ENCODE assay signal across 8 cellular contexts in the genomic region with DNA sequence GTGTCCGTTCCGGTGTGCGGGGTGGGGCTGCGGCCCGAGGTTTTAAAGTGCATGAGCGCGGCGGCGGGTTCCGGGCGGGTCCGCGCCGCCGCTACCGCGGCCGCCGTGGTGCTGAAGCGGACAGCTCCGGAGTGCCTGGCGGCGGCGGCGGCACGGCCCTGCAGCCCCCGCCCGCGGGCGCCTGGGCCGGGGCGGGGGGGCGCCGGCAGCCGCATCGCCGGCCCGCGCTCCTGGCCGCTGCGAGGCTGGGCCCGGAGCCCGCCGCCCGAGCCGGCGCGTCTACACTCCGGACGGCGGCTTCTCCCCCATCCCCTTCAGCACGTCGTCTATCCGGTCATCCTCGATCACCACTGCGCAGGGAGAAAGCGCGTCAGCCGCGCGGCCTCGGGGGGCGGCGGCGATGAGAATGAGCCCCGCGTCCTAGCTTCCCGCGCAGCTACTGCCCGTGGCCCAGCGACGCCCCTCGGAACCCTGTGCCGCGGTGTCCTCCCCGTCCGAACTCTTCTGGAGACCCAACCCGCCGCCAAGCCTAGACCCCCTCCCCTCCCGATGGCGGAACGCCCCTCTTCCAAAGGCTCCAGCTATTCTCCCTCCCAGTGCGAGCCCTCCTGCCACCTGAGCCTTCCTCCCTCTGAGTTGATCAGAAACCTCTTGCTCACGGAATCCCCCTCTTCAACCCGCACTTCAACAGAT. TPM values are rescaled to one million over a fixed set of nuclear protein-coding genes. Genes with fewer than 3 reads are reported as not detected.
DNase-seq lines count a peak whose midpoint lies in the region; ATAC-seq, FAIRE-seq and TF ChIP-seq lines count a peak whose summit lies in the region.

No MANE protein-coding gene starts in this region.

- peak; percentile 65 for DNase-seq in GM12891 (ENCODE audit: insufficient read length, low spot score)
- DNase-seq in RPMI8226, result peak; percentile 61
- peak; percentile 77 for DNase-seq in iPS-NIHi7 (ENCODE audit: extremely low spot score)
- DNase-seq in stimulated activated effector memory CD8-positive, alpha-beta T cell treated with anti-CD3 and anti-CD28 coated beads, Interleukin-12 subunit alpha, Interleukin-12 subunit beta, amount 100 ng/mL, for 72 hours (ENCODE audit: low spot score in 2 of 2), result peak; percentile 30 to 70

- ATAC-seq in stimulated activated effector memory CD8-positive, alpha-beta T cell treated with anti-CD3 and anti-CD28 coated beads, Interleukin-12 subunit alpha, Interleukin-12 subunit beta, amount 100 ng/mL, for 72 hours, result peak; percentile 49
- ATAC-seq in HG02798 (IDR thresholded peaks at IDR 0.05; ENCODE audit: poor library complexity, unreplicated experiment) (no peak), GM19023 (IDR thresholded peaks at IDR 0.05; ENCODE audit: unreplicated experiment) (no peak)

- TF ChIP-seq CTCF in 22Rv1 (IDR thresholded peaks at IDR 0.05), result no peak
- no peak for TF ChIP-seq CTCF in brain (conservative IDR thresholded peaks at IDR 0.05)

- peaks cover 0 to 14% (median 0%) of the 10 kb centered on the region in 5 experiments for H3K9me3 Mint-ChIP-seq in brain
- no peaks in the 10 kb centered on the region for H3K9me3 Mint-ChIP-seq in stimulated activated effector memory CD8-positive, alpha-beta T cell treated with anti-CD3 and anti-CD28 coated beads, Interleukin-12 subunit alpha, Interleukin-12 subunit beta, amount 100 ng/mL, for 72 hours

- peaks cover 65% of the 10 kb centered on the region for H3K27me3 Mint-ChIP-seq in brain

- peaks cover 23% of the 10 kb centered on the region for H3K4me1 Mint-ChIP-seq in brain
- peaks cover 36% of the 10 kb centered on the region for H3K4me1 Mint-ChIP-seq in stimulated activated effector memory CD8-positive, alpha-beta T cell treated with anti-CD3 and anti-CD28 coated beads, Interleukin-12 subunit alpha, Interleukin-12 subunit beta, amount 100 ng/mL, for 72 hours

- H3K27ac ChIP-seq in 22Rv1, result peak overlapping the region; percentile 85

- peak overlapping the region; percentile 61 to 90 (median 77) for H3K27ac Mint-ChIP-seq in brain
- H3K27ac Mint-ChIP-seq in stimulated activated effector memory CD8-positive, alpha-beta T cell treated with anti-CD3 and anti-CD28 coated beads, Interleukin-12 subunit alpha, Interleukin-12 subunit beta, amount 100 ng/mL, for 72 hours, result peak overlapping the region; percentile 84

- H3K36me3 Mint-ChIP-seq in brain, result no peaks in the 10 kb centered on the region
- peaks cover 16% of the 10 kb centered on the region for H3K36me3 Mint-ChIP-seq in stimulated activated effector memory CD8-positive, alpha-beta T cell treated with anti-CD3 and anti-CD28 coated beads, Interleukin-12 subunit alpha, Interleukin-12 subunit beta, amount 100 ng/mL, for 72 hours

- peak overlapping the region; percentile 88 to 94 (median 92) for H3K4me3 Mint-ChIP-seq in brain
- H3K4me3 Mint-ChIP-seq in stimulated activated effector memory CD8-positive, alpha-beta T cell treated with anti-CD3 and anti-CD28 coated beads, Interleukin-12 subunit alpha, Interleukin-12 subunit beta, amount 100 ng/mL, for 72 hours, result peak overlapping the region; percentile 85

- no peak for FAIRE-seq in GM12891 (lab: Jason Lieb, UNC)

- no peak for TF ChIP-seq POLR2A in GM12891 (IDR thresholded peaks at IDR 0.05; ENCODE audit: low read depth, low read length)

TF ChIP-seq in GM12891, 5 proteins besides CTCF, POLR2A, EP300 and RAD21:
- no peak for TF ChIP-seq PAX5 (IDR thresholded peaks at IDR 0.05; ENCODE audit: insufficient read depth, low read length, severe bottlenecking)
- TF ChIP-seq POLR2AphosphoS5 (IDR thresholded peaks at IDR 0.05; ENCODE audit: low read depth, low read length), result no peak
- TF ChIP-seq POU2F2 (IDR thresholded peaks at IDR 0.05; ENCODE audit: low read depth, low read length), result no peak
- TF ChIP-seq SPI1 (IDR thresholded peaks at IDR 0.05; ENCODE audit: low read depth, low read length), result no peak
- no peak for TF ChIP-seq TAF1 (IDR thresholded peaks at IDR 0.05; ENCODE audit: low read depth, low read length)
TF ChIP-seq in GM12891: peak in this region for 0.

RNA-seq across cellular contexts. Expression of a gene that starts 1.3 kb away (rescaled TPM):
- polyA plus RNA-seq in GM12891 (2012; ENCODE audit: low read depth, missing spikeins), result not detected
- polyA plus RNA-seq in brain (ENCODE audit: insufficient read depth, low read depth, low replicate concordance), result 94.8 TPM

RNA-seq across cellular contexts. Expression of a gene that starts 10.6 kb away (rescaled TPM):
- polyA plus RNA-seq in GM12891 (2012; ENCODE audit: low read depth, missing spikeins), result 5.7 TPM
- polyA plus RNA-seq in brain (ENCODE audit: insufficient read depth, low read depth, low replicate concordance), result 1.5 TPM

RNA-seq across cellular contexts. Expression of a gene that starts 11.3 kb away (rescaled TPM):
- 29.7 TPM for polyA plus RNA-seq in GM12891 (2012; ENCODE audit: low read depth, missing spikeins)
- polyA plus RNA-seq in brain (ENCODE audit: insufficient read depth, low read depth, low replicate concordance), result 27.6 TPM

RNA-seq across cellular contexts. Expression of a gene that starts 15.8 kb away (rescaled TPM):
- not detected for polyA plus RNA-seq in GM12891 (2012; ENCODE audit: low read depth, missing spikeins)
- 9.5 TPM for polyA plus RNA-seq in brain (ENCODE audit: insufficient read depth, low read depth, low replicate concordance)

RNA-seq across cellular contexts. Expression of a gene that starts 30.6 kb away (rescaled TPM):
- polyA plus RNA-seq in GM12891 (2012; ENCODE audit: low read depth, missing spikeins), result 0.08 TPM
- polyA plus RNA-seq in brain (ENCODE audit: insufficient read depth, low read depth, low replicate concordance), result 8.0 TPM
